8 cellular contexts compared by ENCODE assay signal in the genomic region with DNA sequence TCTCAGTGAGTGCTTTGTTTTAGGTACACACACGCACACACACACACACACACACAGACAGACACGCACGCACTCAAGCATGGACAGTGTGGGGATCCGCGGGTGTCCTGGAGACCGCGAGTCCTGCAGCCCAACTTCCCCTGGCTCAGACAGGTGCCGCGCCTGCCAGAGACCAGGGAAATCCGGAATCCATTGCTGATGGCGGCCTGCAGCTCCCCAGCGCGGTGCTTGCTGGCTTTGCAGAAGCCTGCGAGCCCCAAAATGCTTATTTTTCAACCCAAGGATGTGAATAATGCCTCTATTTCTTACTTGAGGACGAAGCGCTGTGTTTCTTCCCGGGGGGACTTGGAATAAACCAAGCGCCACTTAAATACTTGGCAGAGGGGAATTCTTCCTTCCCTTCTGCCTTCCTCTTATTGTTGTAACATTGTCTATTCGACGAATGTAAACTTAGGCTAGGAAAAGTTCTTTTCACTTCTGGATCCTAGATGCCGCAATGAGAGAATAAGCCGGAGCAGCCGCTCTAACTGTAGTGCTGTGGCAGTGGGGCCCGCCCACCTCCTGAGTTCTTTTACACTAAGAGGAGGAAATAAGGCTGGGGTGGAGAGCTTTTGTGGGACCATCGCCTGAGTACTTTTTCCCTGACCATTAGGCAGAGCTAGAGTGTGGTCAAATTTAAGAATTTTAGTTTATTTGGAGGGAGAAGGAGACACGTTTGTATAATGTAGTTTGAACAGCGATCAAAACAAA. TPM values are rescaled to one million over a fixed set of nuclear protein-coding genes. Genes with fewer than 3 reads are reported as not detected.
A peak's percentile ranks its signal among the peaks of the same experiment; 100 is the strongest.
DNase-seq lines count a peak whose midpoint lies in the region; ATAC-seq and TF ChIP-seq lines count a peak whose summit lies in the region.

No MANE protein-coding gene starts in this region.

- H3K4me3 ChIP-seq in HL-60 (replicated peaks; ENCODE audit: insufficient read depth, low read length) (peak overlapping the region; percentile 65), stomach (peak overlapping the region; percentile 51 to 84 (median 72))
- H3K4me3 ChIP-seq in effector memory CD4-positive, alpha-beta T cell (ENCODE audit: insufficient read depth, low read depth, low read length, poor library complexity, severe bottlenecking) = peak overlapping the region; percentile 77

- no peaks in the 10 kb centered on the region for H3K9me3 ChIP-seq in effector memory CD4-positive, alpha-beta T cell (ENCODE audit: control insufficient read depth, low read length)
- no peaks in the 10 kb centered on the region for H3K9me3 ChIP-seq in stomach

- WGBS in stomach, 5 donors = 3 to 6% (median 3%) methylated on average over 26 to 27 of the region's 27 CpGs

- H3K27me3 ChIP-seq in HL-60 (ENCODE audit: insufficient read depth, poor library complexity, severe bottlenecking) (peaks cover 30% of the 10 kb centered on the region), stomach (peaks cover 0 to 4% (median 0%) of the 10 kb centered on the region in 3 donors)
- H3K27me3 ChIP-seq in effector memory CD4-positive, alpha-beta T cell (replicated peaks; ENCODE audit: control insufficient read depth, insufficient read depth, low read length, poor library complexity, severe bottlenecking) = no peaks in the 10 kb centered on the region

- H3K36me3 ChIP-seq in effector memory CD4-positive, alpha-beta T cell (ENCODE audit: control insufficient read depth, insufficient read depth, low read length) = no peaks in the 10 kb centered on the region
- H3K36me3 ChIP-seq in stomach = no peaks in the 10 kb centered on the region

- H3K4me1 Mint-ChIP-seq in activated CD4-positive, alpha-beta T cell treated with anti-CD3 and anti-CD28 coated beads for 36 hours = peaks cover 16% of the 10 kb centered on the region

- no peak for TF ChIP-seq POLR2A in stomach (IDR thresholded peaks at IDR 0.05)

- POLR2A ChIA-PET in activated CD4-positive, alpha-beta T cell treated with anti-CD3 and anti-CD28 coated beads for 36 hours (lab: Charles Lee) = no interaction called here

- no peak overlapping the region for H3K27ac Mint-ChIP-seq in activated CD4-positive, alpha-beta T cell treated with anti-CD3 and anti-CD28 coated beads for 36 hours

- peak; percentile 2 for TF ChIP-seq CTCF in HL-60 (IDR thresholded peaks at IDR 0.05; ENCODE audit: insufficient read depth, low read length)
- TF ChIP-seq CTCF in stomach (IDR thresholded peaks at IDR 0.05) = peak in 1 of 7 experiments; percentile 10

- no peak for TF ChIP-seq EP300 in stomach (IDR thresholded peaks at IDR 0.05)

- H3K27ac ChIP-seq in HL-60 (replicated peaks) (no peak overlapping the region), stomach (peak overlapping the region; percentile 58 to 81 (median 72))
- H3K27ac ChIP-seq in effector memory CD4-positive, alpha-beta T cell (ENCODE audit: insufficient read depth, low read length, poor library complexity, severe bottlenecking) = no peak overlapping the region

- ATAC-seq in activated CD4-positive, alpha-beta T cell treated with anti-CD3 and anti-CD28 coated beads for 36 hours = peak; percentile 50

- no peaks in the 10 kb centered on the region for H3K36me3 Mint-ChIP-seq in activated CD4-positive, alpha-beta T cell treated with anti-CD3 and anti-CD28 coated beads for 36 hours (ENCODE audit: low read depth)

- peak overlapping the region; percentile 65 for H3K4me3 Mint-ChIP-seq in activated CD4-positive, alpha-beta T cell treated with anti-CD3 and anti-CD28 coated beads for 36 hours

- CTCF ChIA-PET in activated CD4-positive, alpha-beta T cell treated with anti-CD3 and anti-CD28 coated beads for 36 hours (lab: Charles Lee) = interaction anchor here (0.7 to 1.4 kb wide), 3 partner anchors 42 to 105 kb away, joined by 3 to 5 read pairs (median 3); no protein-coding TSS in a partner anchor

- H3K9me3 Mint-ChIP-seq in activated CD4-positive, alpha-beta T cell treated with anti-CD3 and anti-CD28 coated beads for 36 hours (ENCODE audit: low read depth) = no peaks in the 10 kb centered on the region

- intact Hi-C loops in activated CD4-positive, alpha-beta T cell treated with anti-CD3 and anti-CD28 coated beads for 36 hours (cut with DNase I, micrococcal nuclease) = loop anchor here (2.0 to 5.0 kb wide), 4 partner anchors 41 to 1321 kb away; a partner anchor contains a TSS
- intact Hi-C loops in stomach (cut with DNase I; ENCODE audit: low total_unique reads) = no loop called here

- peaks cover 42% of the 10 kb centered on the region for H3K27me3 Mint-ChIP-seq in activated CD4-positive, alpha-beta T cell treated with anti-CD3 and anti-CD28 coated beads for 36 hours

- H3K4me1 ChIP-seq in effector memory CD4-positive, alpha-beta T cell (ENCODE audit: control insufficient read depth, insufficient read depth, low read length, poor library complexity, severe bottlenecking) = peaks cover 16% of the 10 kb centered on the region
- peaks cover 9 to 35% (median 19%) of the 10 kb centered on the region in 4 donors for H3K4me1 ChIP-seq in stomach

- peak; percentile 0 for DNase-seq in NOMO-1 treated with DMSO at 0.1 percent for 48 hours (lab: John Stamatoyannopoulos, UW; ENCODE audit: unreplicated experiment)
- DNase-seq in NOMO-1 (lab: John Stamatoyannopoulos, UW; ENCODE audit: unreplicated experiment in 2 of 2) = no peak
- DNase-seq in HL-60 (ENCODE audit: low read depth in 1 of 2, low spot score in 1 of 2) = no peak
- DNase-seq in activated CD4-positive, alpha-beta T cell treated with anti-CD3 and anti-CD28 coated beads for 36 hours = peak; percentile 62
- DNase-seq in effector memory CD4-positive, alpha-beta T cell = peak in 2 of 3 donors; percentile 4 to 12
- DNase-seq in medulla oblongata (ENCODE audit: extremely low spot score) = peak; percentile 67
- peak; percentile 34 for DNase-seq in stomach
- no peak for DNase-seq in NCI-H524 treated with DMSO at 0.1 percent for 48 hours (lab: John Stamatoyannopoulos, UW)

RNA-seq across cellular contexts. Expression of a gene that starts 0.8 kb away (rescaled TPM):
- total RNA-seq in activated CD4-positive, alpha-beta T cell treated with anti-CD3 and anti-CD28 coated beads for 36 hours = under 1 TPM; 0.61 to 0.71 TPM
- total RNA-seq in stomach = 1 to 10 TPM in 4 of 5 donors, under 1 TPM in 1; 0.58 to 8.3 (median 2.9) TPM
- 1 to 10 TPM in 2 of 3 donors, under 1 TPM in 1; 0.61 to 3.7 (median 3.7) TPM for polyA plus RNA-seq in stomach

Comparison
In these comparisons a context has a peak if more than half of its experiments do, and no peak if none do; other contexts are left out.
1. DNase-seq: peak in NOMO-1 treated with DMSO at 0.1 percent for 48 hours (single experiment), activated CD4-positive, alpha-beta T cell treated with anti-CD3 and anti-CD28 coated beads for 36 hours (single experiment), effector memory CD4-positive, alpha-beta T cell (2 of 3), medulla oblongata (single experiment) and stomach (single experiment); none in NOMO-1 (0 of 2), HL-60 (0 of 2) and NCI-H524 treated with DMSO at 0.1 percent for 48 hours (single experiment).
2. H3K27ac ChIP-seq: peak in stomach (5 of 5); none in HL-60 (single experiment) and effector memory CD4-positive, alpha-beta T cell (single experiment).
3. Peak in every context shown above with its lines, with median percentiles within 50 percentile points of each other: H3K4me3 ChIP-seq.